In the genomic region with DNA sequence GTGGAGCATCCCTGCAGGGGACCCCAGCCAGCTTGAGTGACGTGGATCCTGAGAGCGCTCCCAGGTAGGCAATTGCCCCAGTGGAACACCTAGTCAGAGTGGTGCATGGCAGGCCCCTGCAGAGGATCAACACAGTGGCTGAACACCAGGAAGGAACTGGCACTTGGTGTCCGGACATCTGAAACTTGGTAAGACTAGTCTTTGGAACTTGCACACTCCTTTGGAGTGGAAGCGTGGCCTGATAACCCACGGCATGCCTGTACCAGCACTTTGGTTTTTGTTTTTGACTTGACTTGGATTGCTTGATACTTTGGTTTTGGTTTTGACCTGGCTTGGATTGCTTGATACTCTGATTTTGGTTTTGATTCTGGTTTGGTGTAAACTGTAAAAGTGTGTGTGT, we compare ENCODE assay signal across 6 cellular contexts.
DNase-seq lines count a peak whose midpoint lies in the region; ATAC-seq and TF ChIP-seq lines count a peak whose summit lies in the region.
"Not testable (repeated sequence)": the region's sequence is repeated elsewhere in the genome, so short reads cannot be mapped to it uniquely, and the experiment has no call there.

No MANE protein-coding gene starts in this region.

- H3K36me3 Mint-ChIP-seq in activated CD4-positive, alpha-beta T cell treated with anti-CD3 and anti-CD28 coated beads, Interleukin-2, amount 10 ng/mL, durations not matched to agents 7 days and 5 days (ENCODE audit: low read depth): peaks cover 31% of the 10 kb centered on the region
- peaks cover 12% of the 10 kb centered on the region for H3K36me3 Mint-ChIP-seq in activated naive CD8-positive, alpha-beta T cell treated with anti-CD3 and anti-CD28 coated beads for 36 hours
- H3K36me3 Mint-ChIP-seq in effector memory CD8-positive, alpha-beta T cell (ENCODE audit: insufficient read depth): peaks cover 11% of the 10 kb centered on the region
- H3K36me3 Mint-ChIP-seq in natural killer cell treated with Interleukin-12 subunit alpha and Interleukin-12 subunit beta and Interleukin-15 and Interleukin-18, amount 100 ng/mL, for 72 hours: not testable (repeated sequence)

- POLR2A ChIA-PET in Panc1 (lab: Charles Lee); activated CD4-positive, alpha-beta T cell treated with anti-CD3 and anti-CD28 coated beads, Interleukin-2, amount 10 ng/mL, durations not matched to agents 7 days and 5 days (lab: Charles Lee): not testable (repeated sequence)

- not testable (repeated sequence) for H3K4me3 Mint-ChIP-seq in activated CD4-positive, alpha-beta T cell treated with anti-CD3 and anti-CD28 coated beads, Interleukin-2, amount 10 ng/mL, durations not matched to agents 7 days and 5 days; activated naive CD8-positive, alpha-beta T cell treated with anti-CD3 and anti-CD28 coated beads for 36 hours
- H3K4me3 Mint-ChIP-seq in effector memory CD8-positive, alpha-beta T cell: peak overlapping the region; percentile 16 to 33
- H3K4me3 Mint-ChIP-seq in natural killer cell treated with Interleukin-12 subunit alpha and Interleukin-12 subunit beta and Interleukin-15 and Interleukin-18, amount 100 ng/mL, for 72 hours: peak overlapping the region; percentile 70

- H3K9me3 ChIP-seq in Panc1 (ENCODE audit: control insufficient read depth, insufficient read depth, low read depth, low read length); lower lobe of right lung: not testable (repeated sequence)

- H3K4me1 ChIP-seq in Panc1 (ENCODE audit: control insufficient read depth, insufficient read depth, low read length): not testable (repeated sequence)
- peaks cover 16% of the 10 kb centered on the region for H3K4me1 ChIP-seq in lower lobe of right lung

- peak overlapping the region; percentile 78 for H3K27ac Mint-ChIP-seq in activated CD4-positive, alpha-beta T cell treated with anti-CD3 and anti-CD28 coated beads, Interleukin-2, amount 10 ng/mL, durations not matched to agents 7 days and 5 days
- H3K27ac Mint-ChIP-seq in activated naive CD8-positive, alpha-beta T cell treated with anti-CD3 and anti-CD28 coated beads for 36 hours: peak overlapping the region; percentile 46
- not testable (repeated sequence) for H3K27ac Mint-ChIP-seq in effector memory CD8-positive, alpha-beta T cell
- peak overlapping the region; percentile 36 to 64 for H3K27ac Mint-ChIP-seq in natural killer cell treated with Interleukin-12 subunit alpha and Interleukin-12 subunit beta and Interleukin-15 and Interleukin-18, amount 100 ng/mL, for 72 hours

- BruUV-seq in Panc1 (replicated peaks; lab: Mats Ljungman, UMichigan): not testable (repeated sequence)

- H3K9me3 Mint-ChIP-seq in activated CD4-positive, alpha-beta T cell treated with anti-CD3 and anti-CD28 coated beads, Interleukin-2, amount 10 ng/mL, durations not matched to agents 7 days and 5 days: peaks cover 23% of the 10 kb centered on the region
- peaks cover 16% of the 10 kb centered on the region for H3K9me3 Mint-ChIP-seq in activated naive CD8-positive, alpha-beta T cell treated with anti-CD3 and anti-CD28 coated beads for 36 hours
- not testable (repeated sequence) for H3K9me3 Mint-ChIP-seq in effector memory CD8-positive, alpha-beta T cell; natural killer cell treated with Interleukin-12 subunit alpha and Interleukin-12 subunit beta and Interleukin-15 and Interleukin-18, amount 100 ng/mL, for 72 hours

- in situ Hi-C loops in Panc1 (cut with HindIII; ENCODE audit: low pct_unique_long_range_greater_than_20kb, low sequenced_read_pairs): not testable (repeated sequence)

- TF ChIP-seq CTCF in Panc1 (IDR thresholded peaks at IDR 0.05); lower lobe of right lung (IDR thresholded peaks at IDR 0.05): not testable (repeated sequence)

- H3K27me3 ChIP-seq in Panc1 (ENCODE audit: control insufficient read depth, insufficient read depth, low read length); lower lobe of right lung (ENCODE audit: low read depth): not testable (repeated sequence)

- CTCF ChIA-PET in Panc1 (lab: Charles Lee); activated CD4-positive, alpha-beta T cell treated with anti-CD3 and anti-CD28 coated beads, Interleukin-2, amount 10 ng/mL, durations not matched to agents 7 days and 5 days (lab: Charles Lee): not testable (repeated sequence)

- H3K4me1 Mint-ChIP-seq in activated CD4-positive, alpha-beta T cell treated with anti-CD3 and anti-CD28 coated beads, Interleukin-2, amount 10 ng/mL, durations not matched to agents 7 days and 5 days: peaks cover 63% of the 10 kb centered on the region
- peaks cover 52% of the 10 kb centered on the region for H3K4me1 Mint-ChIP-seq in activated naive CD8-positive, alpha-beta T cell treated with anti-CD3 and anti-CD28 coated beads for 36 hours
- peaks cover 25 to 47% of the 10 kb centered on the region in 2 donors for H3K4me1 Mint-ChIP-seq in effector memory CD8-positive, alpha-beta T cell (ENCODE audit: low read depth in 2 of 2)
- peaks cover 58 to 60% of the 10 kb centered on the region in 2 donors for H3K4me1 Mint-ChIP-seq in natural killer cell treated with Interleukin-12 subunit alpha and Interleukin-12 subunit beta and Interleukin-15 and Interleukin-18, amount 100 ng/mL, for 72 hours (ENCODE audit: low read depth in 2 of 2)

- DNase-seq in Panc1 (ENCODE audit: low read depth, low spot score); activated CD4-positive, alpha-beta T cell treated with anti-CD3 and anti-CD28 coated beads, Interleukin-2, amount 10 ng/mL, durations not matched to agents 7 days and 5 days; activated naive CD8-positive, alpha-beta T cell treated with anti-CD3 and anti-CD28 coated beads for 36 hours; effector memory CD8-positive, alpha-beta T cell; lower lobe of right lung; natural killer cell treated with Interleukin-12 subunit alpha and Interleukin-12 subunit beta and Interleukin-15 and Interleukin-18, amount 100 ng/mL, for 72 hours (ENCODE audit: low spot score): not testable (repeated sequence)

- ATAC-seq in Panc1; effector memory CD8-positive, alpha-beta T cell (replicated peaks); lower lobe of right lung; natural killer cell treated with Interleukin-12 subunit alpha and Interleukin-12 subunit beta and Interleukin-15 and Interleukin-18, amount 100 ng/mL, for 72 hours: not testable (repeated sequence)

- H3K4me3 ChIP-seq in Panc1 (ENCODE audit: low read depth in 2 of 2, low read length in 2 of 2); lower lobe of right lung: not testable (repeated sequence)

- H3K36me3 ChIP-seq in Panc1 (ENCODE audit: control insufficient read depth, insufficient read depth, low read length); lower lobe of right lung: not testable (repeated sequence)

- H3K27ac ChIP-seq in Panc1 (ENCODE audit: low read length) (peak overlapping the region; percentile 35; the same call in 1 of the 2 replicates), lower lobe of right lung (peak overlapping the region; percentile 74)

- H3K27me3 Mint-ChIP-seq in activated CD4-positive, alpha-beta T cell treated with anti-CD3 and anti-CD28 coated beads, Interleukin-2, amount 10 ng/mL, durations not matched to agents 7 days and 5 days; activated naive CD8-positive, alpha-beta T cell treated with anti-CD3 and anti-CD28 coated beads for 36 hours; effector memory CD8-positive, alpha-beta T cell; natural killer cell treated with Interleukin-12 subunit alpha and Interleukin-12 subunit beta and Interleukin-15 and Interleukin-18, amount 100 ng/mL, for 72 hours: not testable (repeated sequence)

- intact Hi-C loops in Panc1 (cut with micrococcal nuclease; ENCODE audit: unreplicated experiment); lower lobe of right lung (cut with DNase I): not testable (repeated sequence)
